ENCODE assay signal across 12 cellular contexts in genomic region chr5:133890776-133891280, GRCh38.
DNase-seq lines count a peak whose midpoint lies in the region; ATAC-seq and TF ChIP-seq lines count a peak whose summit lies in the region.
"Had no signal": no experiment of that assay in that cellular context is flagged by ENCODE, and none has a peak within 500 bp of the region (broad histone marks: within the 10 kb centered on the region; RNA-seq: fewer than 3 reads in every experiment).

No MANE protein-coding gene starts in this region.

- H3K36me3 ChIP-seq in GM23338 (ENCODE audit: insufficient read depth) (no peaks in the 10 kb centered on the region), RWPE2 (ENCODE audit: low read depth) (no peaks in the 10 kb centered on the region), upper lobe of right lung (no peaks in the 10 kb centered on the region)
- H3K36me3 ChIP-seq: BE2C had no signal

- H3K27ac ChIP-seq in GM23338 (ENCODE audit: low read depth) = no peak overlapping the region
- H3K27ac ChIP-seq in RWPE2 (ENCODE audit: poor library complexity, severe bottlenecking) = no peak overlapping the region
- no peak overlapping the region for H3K27ac ChIP-seq in upper lobe of right lung

- ATAC-seq in GM23338 (no peak), RWPE2 (ENCODE audit: low read depth) (no peak), upper lobe of right lung (no peak), HG02610 (IDR thresholded peaks at IDR 0.05; ENCODE audit: unreplicated experiment) (no peak)

- no peak for TF ChIP-seq CTCF in GM23338 (conservative IDR thresholded peaks at IDR 0.05; ENCODE audit: low read depth in 2 of 2)
- no peak for TF ChIP-seq CTCF in RWPE2 (IDR thresholded peaks at IDR 0.05; ENCODE audit: poor library complexity, severe bottlenecking)
- no peak for TF ChIP-seq CTCF in nephron progenitor cell (IDR thresholded peaks at IDR 0.05)
- TF ChIP-seq CTCF in upper lobe of right lung (IDR thresholded peaks at IDR 0.05) = no peak
- no peak for TF ChIP-seq CTCF in GM10248 (IDR thresholded peaks at IDR 0.05; ENCODE audit: control extremely low read depth, extremely low read depth, low read depth, missing control alignments)

- no peak for DNase-seq in GM23338 (ENCODE audit: low spot score)
- peak; percentile 23 for DNase-seq in RWPE2 (ENCODE audit: low spot score)
- DNase-seq in nephron progenitor cell = no peak
- peak; percentile 22 for DNase-seq in upper lobe of right lung
- DNase-seq in GM10248 (ENCODE audit: extremely low spot score) = no peak
- no peak for DNase-seq in T-helper 2 cell
- DNase-seq: BE2C; CD4-positive, CD25-positive, alpha-beta regulatory T cell; DMS53; GF-D8; H7 had no signal

- no peaks in the 10 kb centered on the region for H3K9me3 Mint-ChIP-seq in GM23338
- H3K9me3 Mint-ChIP-seq in nephron progenitor cell = no peaks in the 10 kb centered on the region

- H4K20me1 ChIP-seq in GM23338 (replicated peaks; ENCODE audit: insufficient read depth) = no peaks in the 10 kb centered on the region

- no peaks in the 10 kb centered on the region for H3K9me2 ChIP-seq in GM23338 (ENCODE audit: insufficient read depth)

- H3K79me2 ChIP-seq in GM23338 (replicated peaks; ENCODE audit: insufficient read depth) = no peaks in the 10 kb centered on the region

- H3K4me1 ChIP-seq in GM23338 (ENCODE audit: insufficient read depth) (no peaks in the 10 kb centered on the region), RWPE2 (ENCODE audit: insufficient read depth, poor library complexity, severe bottlenecking) (peaks cover 4% of the 10 kb centered on the region), upper lobe of right lung (no peaks in the 10 kb centered on the region)
- H3K4me1 ChIP-seq: BE2C had no signal

- no peaks in the 10 kb centered on the region for H3K9me3 ChIP-seq in RWPE2 (ENCODE audit: severe bottlenecking)
- H3K9me3 ChIP-seq in upper lobe of right lung = no peaks in the 10 kb centered on the region
- H3K9me3 ChIP-seq: BE2C had no signal

- H3K27me3 Mint-ChIP-seq in GM23338 (ENCODE audit: insufficient read depth, low read depth, poor library complexity) (peaks cover under 1% of the 10 kb centered on the region), nephron progenitor cell (ENCODE audit: low read depth, poor library complexity) (peaks cover 64% of the 10 kb centered on the region)

- H3K4me1 Mint-ChIP-seq in GM23338 (no peaks in the 10 kb centered on the region; the same call in 2 of the 3 replicates), nephron progenitor cell (peaks cover 51% of the 10 kb centered on the region)
- H3K4me1 Mint-ChIP-seq: CD4-positive, CD25-positive, alpha-beta regulatory T cell had no signal

- 0 out of 2 replicates have a peak overlapping the region, but pooled peaks have one; percentile 5 for H2AFZ ChIP-seq in GM23338

- H3K4me3 Mint-ChIP-seq in GM23338 (no peak overlapping the region), nephron progenitor cell (no peak overlapping the region)
- H3K4me3 Mint-ChIP-seq: CD4-positive, CD25-positive, alpha-beta regulatory T cell had no signal

- POLR2A ChIA-PET in GM10248 (lab: Yijun Ruan, JAX) = no interaction called here

- H3K27ac Mint-ChIP-seq in GM23338 (no peak overlapping the region), nephron progenitor cell (peak overlapping the region; percentile 25)
- H3K27ac Mint-ChIP-seq: CD4-positive, CD25-positive, alpha-beta regulatory T cell had no signal

- CTCF ChIA-PET in GM10248 (lab: Yijun Ruan, JAX) = no interaction called here

- H3K4me3 ChIP-seq in GM23338 (no peak overlapping the region), RWPE2 (ENCODE audit: severe bottlenecking) (no peak overlapping the region), upper lobe of right lung (no peak overlapping the region)

- intact Hi-C loops in upper lobe of right lung (cut with DNase I) = no loop called here

- H3F3A ChIP-seq in GM23338 (replicated peaks; ENCODE audit: low read depth) = no peaks in the 10 kb centered on the region

- H3K36me3 Mint-ChIP-seq in GM23338 (ENCODE audit: low read depth) (no peaks in the 10 kb centered on the region), nephron progenitor cell (ENCODE audit: low read depth) (no peaks in the 10 kb centered on the region)
- H3K36me3 Mint-ChIP-seq: CD4-positive, CD25-positive, alpha-beta regulatory T cell had no signal

- no peaks in the 10 kb centered on the region for H3K27me3 ChIP-seq in GM23338 (ENCODE audit: insufficient read depth)
- H3K27me3 ChIP-seq in RWPE2 (ENCODE audit: insufficient read depth, poor library complexity, severe bottlenecking) = no peaks in the 10 kb centered on the region
- no peaks in the 10 kb centered on the region for H3K27me3 ChIP-seq in upper lobe of right lung
- H3K27me3 ChIP-seq: BE2C had no signal

- no peak overlapping the region for H3K4me2 ChIP-seq in GM23338

TF ChIP-seq in GM23338, 12 proteins besides CTCF, POLR2A, EP300 and RAD21 (continues in another document):
- TF ChIP-seq POLR2AphosphoS5 (IDR thresholded peaks at IDR 0.05; ENCODE audit: low read depth) = no peak
- no peak for TF ChIP-seq ZNF331 (CRISPR knock-in tag; IDR thresholded peaks at IDR 0.05; ENCODE audit: low read depth)
- no peak for TF ChIP-seq JUNB (IDR thresholded peaks at IDR 0.05; ENCODE audit: unreplicated experiment)
- no peak for TF ChIP-seq ZNF114 (CRISPR knock-in tag; IDR thresholded peaks at IDR 0.05)
- TF ChIP-seq EZH2phosphoT487 (IDR thresholded peaks at IDR 0.05; ENCODE audit: unreplicated experiment) = no peak
- no peak for TF ChIP-seq CREB1 (CRISPR knock-in tag; IDR thresholded peaks at IDR 0.05; ENCODE audit: low read depth)
- no peak for TF ChIP-seq ZNF462 (CRISPR knock-in tag; IDR thresholded peaks at IDR 0.05)
- no peak for TF ChIP-seq STAT1 (IDR thresholded peaks at IDR 0.05; ENCODE audit: unreplicated experiment)
- no peak for TF ChIP-seq EZH2 (IDR thresholded peaks at IDR 0.05; ENCODE audit: low read depth, unreplicated experiment)
- no peak for TF ChIP-seq ETS1 (IDR thresholded peaks at IDR 0.05)

Comparison
In these comparisons a context has a peak if more than half of its experiments do, and no peak if none do; other contexts are left out.
1. DNase-seq: peak in RWPE2 (single experiment) and upper lobe of right lung (single experiment); none in GM23338 (single experiment), nephron progenitor cell (single experiment), GM10248 (single experiment) and T-helper 2 cell (0 of 5).